ENCODE assay signal across 26 cellular contexts in the genomic region with DNA sequence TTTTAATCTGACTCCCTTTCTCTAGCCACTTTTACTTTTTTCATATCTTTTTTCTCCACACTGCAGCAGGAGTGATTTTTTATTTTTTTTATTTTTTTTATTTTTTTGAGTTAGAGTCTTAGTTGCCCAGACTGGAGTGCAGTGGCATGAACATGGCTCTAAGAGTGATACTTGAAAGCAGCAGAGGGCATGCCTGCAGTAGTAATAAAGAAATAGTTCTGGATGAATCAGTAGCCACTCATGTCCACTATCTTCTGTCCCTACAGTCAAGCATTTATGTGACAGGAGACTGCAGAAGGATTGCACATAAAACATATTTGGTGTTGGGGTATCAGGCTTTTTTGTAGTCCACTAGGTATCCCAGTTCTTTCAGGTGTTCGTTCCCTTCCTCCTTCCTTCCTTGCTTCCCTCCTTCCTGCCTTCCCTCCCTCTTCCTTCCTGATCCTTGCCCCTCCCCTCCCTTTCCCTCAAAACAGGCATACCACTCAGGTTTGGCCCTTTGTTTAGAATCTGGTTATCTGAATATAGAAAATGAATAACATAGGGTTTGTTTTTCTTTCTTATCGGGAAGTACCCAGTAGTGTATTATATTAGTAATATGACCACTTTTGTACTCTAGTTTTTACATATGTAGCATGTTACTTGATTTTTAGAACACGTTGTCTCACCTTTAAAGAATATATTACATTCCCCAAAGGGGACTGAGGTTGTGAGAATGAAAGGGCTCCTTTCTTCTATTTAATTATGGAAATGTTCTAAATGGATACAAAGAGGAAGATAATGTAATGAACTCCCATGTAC. TPM values are rescaled to one million over a fixed set of nuclear protein-coding genes. Genes with fewer than 3 reads are reported as not detected.
DNase-seq lines count a peak whose midpoint lies in the region; ATAC-seq, FAIRE-seq and TF ChIP-seq lines count a peak whose summit lies in the region.
"Had no signal": no experiment of that assay in that cellular context is flagged by ENCODE, and none has a peak within 500 bp of the region (broad histone marks: within the 10 kb centered on the region; RNA-seq: fewer than 3 reads in every experiment).

No MANE protein-coding gene starts in this region.

- dilution Hi-C loops in keratinocyte (cut with MboI; ENCODE audit: extremely low pct_ligation_motif_present, low sequenced_read_pairs) = no loop called here

- H3K27ac Mint-ChIP-seq in WTC11 = peak overlapping the region; percentile 78; the same call in 1 of the 2 replicates
- H3K27ac Mint-ChIP-seq: activated CD4-positive, alpha-beta memory T cell treated with anti-CD3 and anti-CD28 coated beads for 36 hours; endodermal cell; natural killer cell treated with Interleukin-12 subunit alpha and Interleukin-12 subunit beta and Interleukin-15 and Interleukin-18, amount 100 ng/mL, for 72 hours had no signal

- FAIRE-seq in D721Med (lab: Jason Lieb, UNC) (peak; percentile 84), keratinocyte (lab: Jason Lieb, UNC) (peak; percentile 13)
- FAIRE-seq: GM18507 had no signal

- H3K9me1 ChIP-seq in keratinocyte (ENCODE audit: control insufficient read depth, extremely low read depth, insufficient read depth, low read length) = peaks cover 2% of the 10 kb centered on the region

- H3K4me3 Mint-ChIP-seq in WTC11 = no peak overlapping the region
- H3K4me3 Mint-ChIP-seq: activated CD4-positive, alpha-beta memory T cell treated with anti-CD3 and anti-CD28 coated beads for 36 hours; endodermal cell; natural killer cell treated with Interleukin-12 subunit alpha and Interleukin-12 subunit beta and Interleukin-15 and Interleukin-18, amount 100 ng/mL, for 72 hours had no signal

- H3K27me3 Mint-ChIP-seq in WTC11 (ENCODE audit: low read depth) = no peaks in the 10 kb centered on the region
- H3K27me3 Mint-ChIP-seq: activated CD4-positive, alpha-beta memory T cell treated with anti-CD3 and anti-CD28 coated beads for 36 hours; IgD-negative memory B cell; natural killer cell treated with Interleukin-12 subunit alpha and Interleukin-12 subunit beta and Interleukin-15 and Interleukin-18, amount 100 ng/mL, for 72 hours had no signal

- no peak overlapping the region for H3K27ac ChIP-seq in keratinocyte (ENCODE audit: control insufficient read depth, insufficient read depth, low read length)
- H3K27ac ChIP-seq: BLaER1, colonic mucosa, HL-60, RWPE1 had no signal

- H3K4me1 Mint-ChIP-seq in WTC11 = peaks cover 40% of the 10 kb centered on the region

- H4K20me1 ChIP-seq in keratinocyte (ENCODE audit: control insufficient read depth, extremely low read depth, insufficient read depth, low read length) = no peaks in the 10 kb centered on the region

- CTCF ChIA-PET in WTC11 (lab: Charles Lee) = no interaction called here

- H3K79me2 ChIP-seq in keratinocyte (ENCODE audit: control insufficient read depth, insufficient read depth, low read length) = peaks cover 48% of the 10 kb centered on the region

- peaks cover 31% of the 10 kb centered on the region for H3K36me3 Mint-ChIP-seq in WTC11

- H3K27me3 ChIP-seq in H7 (ENCODE audit: control insufficient read depth, insufficient read depth, low read length) = no peaks in the 10 kb centered on the region
- H3K27me3 ChIP-seq in keratinocyte (ENCODE audit: control insufficient read depth, extremely low read depth, insufficient read depth, low read length) = no peaks in the 10 kb centered on the region
- H3K27me3 ChIP-seq: BLaER1, colonic mucosa, MG63 had no signal

- H3K9me3 ChIP-seq in keratinocyte (ENCODE audit: control insufficient read depth, low read depth, low read length) = no peaks in the 10 kb centered on the region
- H3K9me3 ChIP-seq: colonic mucosa, MG63 had no signal

- intact Hi-C loops in head of caudate nucleus (cut with DNase I) = no loop called here

- POLR2A ChIA-PET in WTC11 (lab: Charles Lee) = no interaction called here

- no peak overlapping the region for H2AFZ ChIP-seq in keratinocyte (ENCODE audit: control insufficient read depth, low read length)

- H3K9me3 Mint-ChIP-seq in WTC11 = no peaks in the 10 kb centered on the region
- H3K9me3 Mint-ChIP-seq: activated CD4-positive, alpha-beta memory T cell treated with anti-CD3 and anti-CD28 coated beads for 36 hours; endodermal cell; IgD-negative memory B cell; natural killer cell treated with Interleukin-12 subunit alpha and Interleukin-12 subunit beta and Interleukin-15 and Interleukin-18, amount 100 ng/mL, for 72 hours had no signal

- peak overlapping the region; percentile 14 for H3K4me2 ChIP-seq in keratinocyte (ENCODE audit: control insufficient read depth, extremely low read depth, insufficient read depth, low read depth, low read length)
- H3K4me2 ChIP-seq: BLaER1 had no signal

- no peak for DNase-seq in D721Med (ENCODE audit: insufficient read length, low spot score)
- peak; percentile 9 for DNase-seq in H7
- DNase-seq in WTC11 (ENCODE audit: low spot score) = no peak
- no peak for DNase-seq in keratinocyte (ENCODE audit: low read depth, low spot score)
- DNase-seq in SW480 (ENCODE audit: low spot score) = no peak
- no peak for DNase-seq in head of caudate nucleus
- DNase-seq: activated CD4-positive, alpha-beta memory T cell treated with anti-CD3 and anti-CD28 coated beads for 36 hours; activated gamma-delta T cell; activated T-cell treated with anti-CD3 and anti-CD28 coated beads for 4 hours; colonic mucosa; endodermal cell; left cardiac atrium; MG63; midbrain; NCI-H1436; NCI-H510A treated with DMSO at 0.1 percent for 48 hours; posterior cingulate gyrus had no signal

- no peak overlapping the region for H3K9ac ChIP-seq in keratinocyte (ENCODE audit: control insufficient read depth, extremely low read depth, insufficient read depth, low read length)
- H3K9ac ChIP-seq: BLaER1 had no signal

- H3K4me1 ChIP-seq in keratinocyte (ENCODE audit: control insufficient read depth, extremely low read depth, insufficient read depth, low read length) = peaks cover 10% of the 10 kb centered on the region
- H3K4me1 ChIP-seq: BLaER1, colonic mucosa had no signal

- ATAC-seq in WTC11 = peak; percentile 87
- no peak for ATAC-seq in HG02678 (IDR thresholded peaks at IDR 0.05; ENCODE audit: unreplicated experiment)
- no peak for ATAC-seq in GM21529 (IDR thresholded peaks at IDR 0.05; ENCODE audit: unreplicated experiment)
- ATAC-seq: left cardiac atrium; natural killer cell treated with Interleukin-12 subunit alpha and Interleukin-12 subunit beta and Interleukin-15 and Interleukin-18, amount 100 ng/mL, for 72 hours; SK-N-SH treated with all-trans-retinoic acid at 6 μM for 48 hours had no signal

- TF ChIP-seq CTCF in D721Med (IDR thresholded peaks at IDR 0.05; ENCODE audit: insufficient read depth, missing control alignments) (no peak), WTC11 (IDR thresholded peaks at IDR 0.05) (no peak), keratinocyte (optimal IDR thresholded peaks at IDR 0.05 in 1 of 3, IDR thresholded peaks at IDR 0.05 in 1 of 3, conservative IDR thresholded peaks at IDR 0.05 in 1 of 3; ENCODE audit: extremely low read depth in 1 of 3, insufficient read depth in 2 of 3, low read length in 3 of 3) (no peak)

- H3K36me3 ChIP-seq in H7 (replicated peaks; ENCODE audit: control insufficient read depth, insufficient read depth, low read length) (peaks cover 3% of the 10 kb centered on the region), keratinocyte (ENCODE audit: control insufficient read depth in 2 of 2, extremely low read depth in 1 of 2, insufficient read depth in 2 of 2, low read length in 2 of 2) (peaks cover 10 to 15% of the 10 kb centered on the region in 2 experiments)
- H3K36me3 ChIP-seq: colonic mucosa had no signal

- no peak overlapping the region for H3K4me3 ChIP-seq in H7 (ENCODE audit: insufficient read depth, low read depth, low read length)
- H3K4me3 ChIP-seq in keratinocyte (ENCODE audit: control insufficient read depth in 2 of 3, extremely low read depth in 1 of 3, insufficient read depth in 2 of 3, low read depth in 1 of 3, low read length in 3 of 3) = no peak overlapping the region
- H3K4me3 ChIP-seq: BLaER1, colonic mucosa, MG63 had no signal

RNA-seq across cellular contexts. Expression of a gene that starts 23.5 kb away (rescaled TPM):
- 46.1 and 64.3 TPM in 2 replicates for total RNA-seq in H7 (2014; rRNA removed; shearing (Covaris generic))
- 57.6 to 63.9 TPM (median 58.8 TPM) in 3 replicates for total RNA-seq in WTC11 (2021)
- polyA plus RNA-seq in keratinocyte = 17.0 to 24.8 TPM (median 18.0 TPM) in 3 replicates
- polyA plus RNA-seq in keratinocyte (2011; ENCODE audit: low read depth) = 15.0 TPM
- polyA plus RNA-seq in keratinocyte (2011; cell fraction: cytosol; rRNA removed) = 11.2 and 17.6 TPM in 2 replicates
- 20.4 and 25.0 TPM in 2 replicates for polyA plus RNA-seq in keratinocyte (2011; cell fraction: nucleus; rRNA removed)
- 11.2 and 20.9 TPM in 2 replicates for polyA plus RNA-seq in keratinocyte (2012; ENCODE audit: low replicate concordance)
- 20.0 to 140 TPM (median 85.1 TPM) in 3 replicates for polyA minus RNA-seq in keratinocyte
- 53.1 TPM for polyA minus RNA-seq in keratinocyte (2011; cell fraction: cytosol; rRNA and poly(A)+ RNA removed)
- 42.3 and 93.4 TPM in 2 replicates for polyA minus RNA-seq in keratinocyte (2011; cell fraction: nucleus; rRNA and poly(A)+ RNA removed)

RNA-seq across cellular contexts. Expression of a gene that starts 59.5 kb away (rescaled TPM):
- 5.5 and 6.9 TPM in 2 replicates for total RNA-seq in H7 (2014; rRNA removed; shearing (Covaris generic))
- total RNA-seq in WTC11 (2021) = 11.1 to 12.1 TPM (median 11.5 TPM) in 3 replicates
- polyA plus RNA-seq in keratinocyte = 17.2 to 31.6 TPM (median 18.1 TPM) in 3 replicates
- 5.7 TPM for polyA plus RNA-seq in keratinocyte (2011; ENCODE audit: low read depth)
- 7.3 and 15.5 TPM in 2 replicates for polyA plus RNA-seq in keratinocyte (2011; cell fraction: cytosol; rRNA removed)
- 46.2 and 58.0 TPM in 2 replicates for polyA plus RNA-seq in keratinocyte (2011; cell fraction: nucleus; rRNA removed)
- polyA plus RNA-seq in keratinocyte (2012; ENCODE audit: low replicate concordance) = 14.4 and 16.0 TPM in 2 replicates
- 3.3 to 21.7 TPM (median 12.0 TPM) in 3 replicates for polyA minus RNA-seq in keratinocyte
- polyA minus RNA-seq in keratinocyte (2011; cell fraction: cytosol; rRNA and poly(A)+ RNA removed) = 8.6 TPM
- polyA minus RNA-seq in keratinocyte (2011; cell fraction: nucleus; rRNA and poly(A)+ RNA removed) = 17.2 and 42.8 TPM in 2 replicates
